Comparison of ENCODE assay signal across 11 cellular contexts in the genomic region with DNA sequence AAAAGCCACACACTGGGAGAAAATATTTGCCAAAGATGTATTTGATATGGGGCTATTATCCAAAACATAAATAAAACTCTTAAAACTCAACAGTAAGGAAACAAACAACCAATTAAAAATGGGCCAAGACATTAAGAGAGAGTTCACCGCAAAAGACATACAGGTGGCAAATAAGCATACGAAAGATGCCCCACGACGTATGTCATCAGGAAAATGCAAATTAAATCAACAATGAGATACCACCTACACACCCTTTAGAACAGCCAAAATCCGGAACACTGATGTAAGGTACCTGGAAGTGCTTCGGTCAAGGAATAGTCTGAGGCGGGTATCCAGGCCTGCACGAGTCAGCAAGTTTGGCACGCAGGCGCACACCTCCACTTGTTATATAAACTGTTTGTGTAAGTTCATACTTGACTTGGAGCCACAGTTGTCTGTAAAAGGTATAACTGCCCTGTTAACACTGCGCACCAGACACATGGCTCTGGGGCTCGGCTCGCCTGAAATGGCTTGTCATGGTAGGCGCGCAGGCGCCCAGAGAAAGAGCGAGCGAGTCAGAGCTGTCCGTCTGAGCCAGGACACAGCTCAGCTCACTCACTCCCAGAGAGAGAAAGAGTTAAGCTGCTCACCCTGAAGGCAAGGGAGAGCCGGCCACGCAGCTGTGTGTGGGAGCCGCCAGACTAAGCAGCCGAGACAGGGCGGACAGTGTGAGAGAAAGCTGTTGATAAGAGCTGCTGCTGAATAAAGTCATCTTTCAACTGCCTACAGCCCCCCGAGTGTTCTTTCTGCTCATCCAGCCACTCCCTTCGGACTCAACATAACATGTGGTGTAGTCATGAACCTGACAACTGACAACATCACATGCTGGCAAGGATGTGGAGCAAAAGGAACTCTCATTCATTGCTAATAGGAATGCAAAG.
DNase-seq lines count a peak whose midpoint lies in the region; ATAC-seq, FAIRE-seq and TF ChIP-seq lines count a peak whose summit lies in the region.
"Had no signal": no experiment of that assay in that cellular context is flagged by ENCODE, and none has a peak within 500 bp of the region (broad histone marks: within the 10 kb centered on the region; RNA-seq: fewer than 3 reads in every experiment).

No MANE protein-coding gene starts in this region.

- peak overlapping the region; percentile 30 for H3K18ac ChIP-seq in neuronal stem cell (ENCODE audit: low read length)

- no peak overlapping the region for H2BK5ac ChIP-seq in neuronal stem cell (ENCODE audit: low read length)

- H3K79me2 ChIP-seq in fibroblast of lung (ENCODE audit: control insufficient read depth, insufficient read depth, low read length), result no peaks in the 10 kb centered on the region

- no peak for TF ChIP-seq RAD21 in A549 (conservative IDR thresholded peaks at IDR 0.05 in 1 of 2, IDR thresholded peaks at IDR 0.05 in 1 of 2)

- no peak overlapping the region for H3K4me3 ChIP-seq in A549
- H3K4me3 ChIP-seq in fibroblast of lung (replicated peaks in 1 of 4; ENCODE audit: control extremely low read depth in 1 of 4, insufficient read depth in 1 of 4, low read depth in 3 of 4, low read length in 4 of 4), result peak overlapping the region; percentile 20 to 46 (median 28)
- H3K4me3 ChIP-seq in neuronal stem cell (ENCODE audit: low read length in 2 of 2), result no peak overlapping the region
- H3K4me3 ChIP-seq: spleen had no signal

- TF ChIP-seq CTCF in A549 (IDR thresholded peaks at IDR 0.05) (no peak), fibroblast of lung (conservative IDR thresholded peaks at IDR 0.05 in 1 of 2, IDR thresholded peaks at IDR 0.05 in 1 of 2; ENCODE audit: low read depth in 1 of 2, low read length in 2 of 2) (no peak)

- H3K27ac ChIP-seq in A549 (peak overlapping the region in 1 of 2 experiments; percentile 48; a peak in 3 of 6 replicates), fibroblast of lung (ENCODE audit: insufficient read depth, low read length) (peak overlapping the region; percentile 73), neuronal stem cell (replicated peaks; ENCODE audit: low read length) (no peak overlapping the region)

- no peak for TF ChIP-seq POLR2A in A549 (IDR thresholded peaks at IDR 0.05; ENCODE audit: low read length)

- H3K4me1 ChIP-seq in A549, result 0 out of 3 replicates have a peak, but pooled peaks cover 5% of the 10 kb centered on the region
- peaks cover 3% of the 10 kb centered on the region for H3K4me1 ChIP-seq in fibroblast of lung (ENCODE audit: control insufficient read depth, extremely low read depth, insufficient read depth, low read length)
- no peaks in the 10 kb centered on the region for H3K4me1 ChIP-seq in neuronal stem cell (ENCODE audit: control insufficient read depth in 2 of 2, insufficient read depth in 1 of 2, low read depth in 1 of 2, low read length in 2 of 2)

- DNase-seq in A549 (ENCODE audit: low read depth in 1 of 2, low spot score in 1 of 2), result no peak
- peak; percentile 26 for DNase-seq in RCC 7860 (ENCODE audit: low spot score)
- DNase-seq in fibroblast of lung (ENCODE audit: low read depth in 2 of 2), result peak; percentile 57 to 86
- DNase-seq in neuronal stem cell (ENCODE audit: low spot score), result no peak
- no peak for DNase-seq in NCI-H69 (lab: John Stamatoyannopoulos, UW)
- DNase-seq in NCI-H1092 treated with DMSO at 0.1 percent for 48 hours (lab: John Stamatoyannopoulos, UW), result no peak
- DNase-seq: AML-193, NCI-H526 treated with DMSO at 0.1 percent for 48 hours, spleen had no signal

- H3K4me2 ChIP-seq in A549 (no peak overlapping the region), fibroblast of lung (ENCODE audit: extremely low read depth, insufficient read depth, low read length) (peak overlapping the region; percentile 82), neuronal stem cell (ENCODE audit: insufficient read depth, low read length, poor library complexity, severe bottlenecking) (no peak overlapping the region)

- no peak overlapping the region for H4K8ac ChIP-seq in neuronal stem cell (ENCODE audit: low read depth, low read length)

- H3K27me3 ChIP-seq in fibroblast of lung (ENCODE audit: control insufficient read depth, insufficient read depth, low read length) (no peaks in the 10 kb centered on the region), neuronal stem cell (ENCODE audit: control insufficient read depth in 3 of 3, insufficient read depth in 3 of 3, low read depth in 1 of 3, low read length in 3 of 3) (peaks cover 0 to 4% (median 0%) of the 10 kb centered on the region in 3 experiments)
- H3K27me3 ChIP-seq: spleen had no signal

- H3K79me1 ChIP-seq in neuronal stem cell (ENCODE audit: low read depth, low read length), result no peaks in the 10 kb centered on the region

- no peak; a peak in 3 of 6 replicates for ATAC-seq in A549
- ATAC-seq in HG02870 (IDR thresholded peaks at IDR 0.05; ENCODE audit: unreplicated experiment), result no peak
- ATAC-seq in HG03342 (IDR thresholded peaks at IDR 0.05; ENCODE audit: unreplicated experiment), result no peak

- H2AFZ ChIP-seq in fibroblast of lung (ENCODE audit: low read length) (peak overlapping the region; percentile 75), neuronal stem cell (ENCODE audit: low read length) (peak overlapping the region; percentile 40)

- no peak overlapping the region for H4K91ac ChIP-seq in neuronal stem cell (ENCODE audit: low read depth, low read length, poor library complexity)

- no peak overlapping the region for H2AK5ac ChIP-seq in neuronal stem cell (ENCODE audit: low read depth, low read length)

- H4K20me1 ChIP-seq in fibroblast of lung (ENCODE audit: control insufficient read depth, extremely low read depth, insufficient read depth, low read length), result no peaks in the 10 kb centered on the region

- H3K36me3 ChIP-seq in fibroblast of lung (ENCODE audit: control insufficient read depth, insufficient read depth, low read length) (no peaks in the 10 kb centered on the region), neuronal stem cell (replicated peaks in 1 of 2; ENCODE audit: control insufficient read depth in 2 of 2, insufficient read depth in 2 of 2, low read length in 2 of 2) (no peaks in the 10 kb centered on the region)
- H3K36me3 ChIP-seq: spleen had no signal

- CTCF ChIA-PET in A549 (lab: Yijun Ruan, JAX), result no interaction called here

- no peak overlapping the region for H2BK12ac ChIP-seq in neuronal stem cell (ENCODE audit: low read length)

- H2BK120ac ChIP-seq in neuronal stem cell (ENCODE audit: low read depth, low read length), result no peak overlapping the region

- no peak overlapping the region for H2BK15ac ChIP-seq in neuronal stem cell (ENCODE audit: low read length)

- H3K9me3 ChIP-seq in A549 (no peaks in the 10 kb centered on the region), fibroblast of lung (ENCODE audit: control insufficient read depth, insufficient read depth, low read depth, low read length) (no peaks in the 10 kb centered on the region), neuronal stem cell (replicated peaks in 1 of 2; ENCODE audit: control insufficient read depth in 2 of 2, insufficient read depth in 1 of 2, low read depth in 1 of 2, low read length in 2 of 2) (no peaks in the 10 kb centered on the region)
- H3K9me3 ChIP-seq: spleen had no signal

- H3K9ac ChIP-seq in fibroblast of lung (ENCODE audit: insufficient read depth, low read length) (no peak overlapping the region), neuronal stem cell (ENCODE audit: low read depth, low read length, poor library complexity) (no peak overlapping the region)

- POLR2A ChIA-PET in A549 (lab: Yijun Ruan, JAX), result no interaction called here

- FAIRE-seq in A549 (lab: Jason Lieb, UNC), result no peak
- FAIRE-seq in RCC 7860 (lab: Jason Lieb, UNC), result no peak

- TF ChIP-seq EP300 in A549 (IDR thresholded peaks at IDR 0.05), result no peak

- no peak overlapping the region for H3K4ac ChIP-seq in neuronal stem cell (ENCODE audit: low read length)

- 88% methylated on average over 26 of the region's 26 CpGs for WGBS in A549 (ENCODE audit: missing lambda C conversion rate)
- WGBS in neuronal stem cell (ENCODE audit: extremely low coverage in 2 of 2, insufficient read length in 2 of 2, insufficient replicate concordance in 1 of 2), 2 donors, result no CpG with 5 or more reads among the region's 26 CpGs

- no peak overlapping the region for H3K23ac ChIP-seq in neuronal stem cell (ENCODE audit: low read depth, low read length, poor library complexity)

- no peak overlapping the region for H3K14ac ChIP-seq in neuronal stem cell (ENCODE audit: low read length)

TF ChIP-seq in A549, 52 proteins besides CTCF, POLR2A, EP300 and RAD21 (continues in another document):
- peak; percentile 55 for TF ChIP-seq NFE2L2 (conservative IDR thresholded peaks at IDR 0.05; ENCODE audit: low read length)
- no peak for TF ChIP-seq RFX5 (IDR thresholded peaks at IDR 0.05)
- TF ChIP-seq JUNB (IDR thresholded peaks at IDR 0.05), result no peak
- no peak for TF ChIP-seq CBX2 (IDR thresholded peaks at IDR 0.05; ENCODE audit: borderline replicate concordance, low read depth)
- no peak for TF ChIP-seq KDM5A (IDR thresholded peaks at IDR 0.05)
- no peak for TF ChIP-seq ZSCAN20 (CRISPR knock-in tag; IDR thresholded peaks at IDR 0.05)
- peak; percentile 78 for TF ChIP-seq MAFK (IDR thresholded peaks at IDR 0.05; ENCODE audit: partially characterized antibody)
- no peak for TF ChIP-seq ZFP36 (IDR thresholded peaks at IDR 0.05; ENCODE audit: borderline replicate concordance, partially characterized antibody)
- TF ChIP-seq ZNF302 (CRISPR knock-in tag; IDR thresholded peaks at IDR 0.05), result no peak
- TF ChIP-seq, protein P1, sequence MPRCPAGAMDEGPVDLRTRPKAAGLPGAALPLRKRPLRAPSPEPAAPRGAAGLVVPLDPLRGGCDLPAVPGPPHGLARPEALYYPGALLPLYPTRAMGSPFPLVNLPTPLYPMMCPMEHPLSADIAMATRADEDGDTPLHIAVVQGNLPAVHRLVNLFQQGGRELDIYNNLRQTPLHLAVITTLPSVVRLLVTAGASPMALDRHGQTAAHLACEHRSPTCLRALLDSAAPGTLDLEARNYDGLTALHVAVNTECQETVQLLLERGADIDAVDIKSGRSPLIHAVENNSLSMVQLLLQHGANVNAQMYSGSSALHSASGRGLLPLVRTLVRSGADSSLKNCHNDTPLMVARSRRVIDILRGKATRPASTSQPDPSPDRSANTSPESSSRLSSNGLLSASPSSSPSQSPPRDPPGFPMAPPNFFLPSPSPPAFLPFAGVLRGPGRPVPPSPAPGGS (IDR thresholded peaks at IDR 0.05), result no peak
- TF ChIP-seq KDM1A (IDR thresholded peaks at IDR 0.05; ENCODE audit: low read depth), result no peak
- TF ChIP-seq EHF (CRISPR knock-in tag; IDR thresholded peaks at IDR 0.05), result no peak
- TF ChIP-seq TP53 (CRISPR knock-in tag; IDR thresholded peaks at IDR 0.05), result no peak
- TF ChIP-seq ZC3H11A (IDR thresholded peaks at IDR 0.05), result no peak
- no peak for TF ChIP-seq CBX8 (IDR thresholded peaks at IDR 0.05)

Comparison
In these comparisons a context has a peak if more than half of its experiments do, and no peak if none do; other contexts are left out.
1. DNase-seq: peak in RCC 7860 (single experiment) and fibroblast of lung (2 of 2); none in A549 (0 of 2), neuronal stem cell (single experiment), NCI-H69 (single experiment) and NCI-H1092 treated with DMSO at 0.1 percent for 48 hours (single experiment).
2. H3K4me3 ChIP-seq: peak in fibroblast of lung (4 of 4); none in A549 (single experiment) and neuronal stem cell (0 of 2).